In the genomic region with DNA sequence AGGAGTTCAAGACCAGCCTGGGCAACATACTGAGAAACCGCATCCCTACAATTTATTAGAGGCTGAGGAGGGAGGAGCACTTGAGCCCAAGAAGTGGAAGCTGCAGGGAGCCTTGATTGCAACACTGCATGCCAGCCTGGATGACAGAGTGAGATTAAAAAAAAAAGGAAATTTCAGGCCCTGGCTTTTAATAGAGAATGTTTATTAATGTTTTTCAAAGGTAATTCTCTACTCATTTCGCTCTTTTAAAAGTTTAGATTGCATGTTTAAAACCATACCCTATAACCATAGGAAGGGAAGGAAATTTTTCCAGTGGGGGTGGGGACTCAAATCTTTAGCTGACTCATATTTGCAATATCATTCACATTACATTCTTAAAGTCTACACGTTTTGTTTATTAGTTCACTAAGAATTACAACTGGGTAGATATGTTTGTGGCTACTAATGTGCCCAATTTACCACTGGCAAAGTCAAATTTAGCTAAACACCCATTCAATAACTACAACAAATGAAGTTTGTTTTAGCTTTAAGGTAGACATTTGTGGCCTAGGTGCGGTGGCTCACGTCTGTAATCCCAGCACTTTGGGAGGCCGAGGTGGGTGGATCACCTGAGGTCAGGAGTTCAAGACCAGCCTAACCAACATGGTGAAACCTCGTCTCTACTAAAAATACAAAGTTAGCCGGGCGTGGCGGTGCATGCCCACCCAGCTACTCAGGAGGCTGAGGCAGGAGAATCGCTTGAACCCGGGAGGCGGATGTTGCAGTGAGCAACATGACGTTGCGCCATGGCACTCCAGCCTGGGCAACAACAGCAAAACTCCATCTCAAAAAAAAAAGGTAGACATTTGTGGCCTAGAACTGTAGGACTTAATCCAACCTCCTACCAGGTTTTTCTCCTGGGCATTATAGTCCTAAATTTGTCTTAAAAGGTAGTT, we compare ENCODE assay signal across 2 cellular contexts.
TF ChIP-seq lines count a peak whose summit lies in the region.

No MANE protein-coding gene starts in this region.

TF ChIP-seq in HCT116, 20 proteins besides CTCF, POLR2A, EP300 and RAD21 (continued from another document):
- TF ChIP-seq REST (IDR thresholded peaks at IDR 0.05; ENCODE audit: low read depth) = no peak
- peak; percentile 98 for TF ChIP-seq CEBPB (IDR thresholded peaks at IDR 0.05; ENCODE audit: low read depth)
- TF ChIP-seq YY1 (IDR thresholded peaks at IDR 0.05; ENCODE audit: extremely low read depth, insufficient replicate concordance, low read depth, low read length) = no peak
- TF ChIP-seq TCF7L2 (IDR thresholded peaks at IDR 0.05; ENCODE audit: borderline replicate concordance, extremely low read depth, insufficient read depth, insufficient read length) = no peak
- peak; percentile 48 for TF ChIP-seq EGR1 (IDR thresholded peaks at IDR 0.05; ENCODE audit: low read depth)
- TF ChIP-seq MAX (IDR thresholded peaks at IDR 0.05) = no peak
- no peak for TF ChIP-seq ELF1 (IDR thresholded peaks at IDR 0.05; ENCODE audit: borderline replicate concordance, low read depth)
- no peak for TF ChIP-seq EZH2phosphoT487 (IDR thresholded peaks at IDR 0.05; ENCODE audit: borderline replicate concordance)
- TF ChIP-seq FOSL1 (IDR thresholded peaks at IDR 0.05; ENCODE audit: low read depth) = peak; percentile 67
- TF ChIP-seq ZNF274 (IDR thresholded peaks at IDR 0.05; ENCODE audit: low read depth, low read length) = no peak
- TF ChIP-seq SIN3A (IDR thresholded peaks at IDR 0.05; ENCODE audit: low read depth) = 0 out of 2 replicates have a peak, but pooled peaks have one; percentile 4
- no peak for TF ChIP-seq CBX3 (IDR thresholded peaks at IDR 0.05; ENCODE audit: low read depth)
- TF ChIP-seq ZFX (IDR thresholded peaks at IDR 0.05) = no peak
- TF ChIP-seq JUND (IDR thresholded peaks at IDR 0.05) = peak; percentile 33; the same call in 1 of the 2 replicates
- TF ChIP-seq, protein P1, sequence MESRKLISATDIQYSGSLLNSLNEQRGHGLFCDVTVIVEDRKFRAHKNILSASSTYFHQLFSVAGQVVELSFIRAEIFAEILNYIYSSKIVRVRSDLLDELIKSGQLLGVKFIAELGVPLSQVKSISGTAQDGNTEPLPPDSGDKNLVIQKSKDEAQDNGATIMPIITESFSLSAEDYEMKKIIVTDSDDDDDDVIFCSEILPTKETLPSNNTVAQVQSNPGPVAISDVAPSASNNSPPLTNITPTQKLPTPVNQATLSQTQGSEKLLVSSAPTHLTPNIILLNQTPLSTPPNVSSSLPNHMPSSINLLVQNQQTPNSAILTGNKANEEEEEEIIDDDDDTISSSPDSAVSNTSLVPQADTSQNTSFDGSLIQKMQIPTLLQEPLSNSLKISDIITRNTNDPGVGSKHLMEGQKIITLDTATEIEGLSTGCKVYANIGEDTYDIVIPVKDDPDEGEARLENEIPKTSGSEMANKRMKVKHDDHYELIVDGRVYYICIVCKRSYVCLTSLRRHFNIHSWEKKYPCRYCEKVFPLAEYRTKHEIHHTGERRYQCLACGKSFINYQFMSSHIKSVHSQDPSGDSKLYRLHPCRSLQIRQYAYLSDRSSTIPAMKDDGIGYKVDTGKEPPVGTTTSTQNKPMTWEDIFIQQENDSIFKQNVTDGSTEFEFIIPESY (IDR thresholded peaks at IDR 0.05; ENCODE audit: extremely low read depth, insufficient replicate concordance, low read length) = no peak
- peak; percentile 49; the same call in 1 of the 2 replicates for TF ChIP-seq SP1 (IDR thresholded peaks at IDR 0.05; ENCODE audit: low read depth)
- TF ChIP-seq POLR2AphosphoS5 (IDR thresholded peaks at IDR 0.05; ENCODE audit: low read depth, low read length) = no peak
- no peak for TF ChIP-seq EZH2 (IDR thresholded peaks at IDR 0.05)
TF ChIP-seq in HCT116: peak in this region for 7.

TF ChIP-seq in WTC11, 78 proteins besides CTCF, POLR2A, EP300 and RAD21 (continued from another document):
- TF ChIP-seq E2F1 (CRISPR knock-in tag; IDR thresholded peaks at IDR 0.05) (no peak), NR3C1 (CRISPR knock-in tag; conservative IDR thresholded peaks at IDR 0.05; ENCODE audit: low read depth) (no peak), ZNF416 (CRISPR knock-in tag; IDR thresholded peaks at IDR 0.05) (no peak), USF1 (CRISPR knock-in tag; IDR thresholded peaks at IDR 0.05) (no peak), ZNF671 (CRISPR knock-in tag; IDR thresholded peaks at IDR 0.05) (no peak), NFATC4 (CRISPR knock-in tag; IDR thresholded peaks at IDR 0.05) (no peak), CBFB (CRISPR knock-in tag; IDR thresholded peaks at IDR 0.05; ENCODE audit: low read depth) (no peak), ZNF396 (CRISPR knock-in tag; IDR thresholded peaks at IDR 0.05; ENCODE audit: borderline replicate concordance) (no peak), IRF2 (CRISPR knock-in tag; IDR thresholded peaks at IDR 0.05; ENCODE audit: borderline replicate concordance, low read depth) (no peak), PRRX2 (CRISPR knock-in tag; IDR thresholded peaks at IDR 0.05) (no peak), ATF1 (CRISPR knock-in tag; IDR thresholded peaks at IDR 0.05) (no peak), HMGXB4 (CRISPR knock-in tag; IDR thresholded peaks at IDR 0.05) (no peak)
- TF ChIP-seq, protein P2, sequence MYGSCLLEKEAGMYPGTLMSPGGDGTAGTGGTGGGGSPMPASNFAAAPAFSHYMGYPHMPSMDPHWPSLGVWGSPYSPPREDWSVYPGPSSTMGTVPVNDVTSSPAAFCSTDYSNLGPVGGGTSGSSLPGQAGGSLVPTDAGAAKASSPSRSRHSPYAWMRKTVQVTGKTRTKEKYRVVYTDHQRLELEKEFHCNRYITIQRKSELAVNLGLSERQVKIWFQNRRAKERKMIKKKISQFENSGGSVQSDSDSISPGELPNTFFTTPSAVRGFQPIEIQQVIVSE (CRISPR knock-in tag; IDR thresholded peaks at IDR 0.05; ENCODE audit: borderline replicate concordance) = no peak
- TF ChIP-seq, protein P3, sequence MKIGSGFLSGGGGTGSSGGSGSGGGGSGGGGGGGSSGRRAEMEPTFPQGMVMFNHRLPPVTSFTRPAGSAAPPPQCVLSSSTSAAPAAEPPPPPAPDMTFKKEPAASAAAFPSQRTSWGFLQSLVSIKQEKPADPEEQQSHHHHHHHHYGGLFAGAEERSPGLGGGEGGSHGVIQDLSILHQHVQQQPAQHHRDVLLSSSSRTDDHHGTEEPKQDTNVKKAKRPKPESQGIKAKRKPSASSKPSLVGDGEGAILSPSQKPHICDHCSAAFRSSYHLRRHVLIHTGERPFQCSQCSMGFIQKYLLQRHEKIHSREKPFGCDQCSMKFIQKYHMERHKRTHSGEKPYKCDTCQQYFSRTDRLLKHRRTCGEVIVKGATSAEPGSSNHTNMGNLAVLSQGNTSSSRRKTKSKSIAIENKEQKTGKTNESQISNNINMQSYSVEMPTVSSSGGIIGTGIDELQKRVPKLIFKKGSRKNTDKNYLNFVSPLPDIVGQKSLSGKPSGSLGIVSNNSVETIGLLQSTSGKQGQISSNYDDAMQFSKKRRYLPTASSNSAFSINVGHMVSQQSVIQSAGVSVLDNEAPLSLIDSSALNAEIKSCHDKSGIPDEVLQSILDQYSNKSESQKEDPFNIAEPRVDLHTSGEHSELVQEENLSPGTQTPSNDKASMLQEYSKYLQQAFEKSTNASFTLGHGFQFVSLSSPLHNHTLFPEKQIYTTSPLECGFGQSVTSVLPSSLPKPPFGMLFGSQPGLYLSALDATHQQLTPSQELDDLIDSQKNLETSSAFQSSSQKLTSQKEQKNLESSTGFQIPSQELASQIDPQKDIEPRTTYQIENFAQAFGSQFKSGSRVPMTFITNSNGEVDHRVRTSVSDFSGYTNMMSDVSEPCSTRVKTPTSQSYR (CRISPR knock-in tag; IDR thresholded peaks at IDR 0.05) = no peak
- TF ChIP-seq, protein P4, sequence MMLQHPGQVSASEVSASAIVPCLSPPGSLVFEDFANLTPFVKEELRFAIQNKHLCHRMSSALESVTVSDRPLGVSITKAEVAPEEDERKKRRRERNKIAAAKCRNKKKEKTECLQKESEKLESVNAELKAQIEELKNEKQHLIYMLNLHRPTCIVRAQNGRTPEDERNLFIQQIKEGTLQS (CRISPR knock-in tag; conservative IDR thresholded peaks at IDR 0.05) = no peak
- TF ChIP-seq, protein P5, sequence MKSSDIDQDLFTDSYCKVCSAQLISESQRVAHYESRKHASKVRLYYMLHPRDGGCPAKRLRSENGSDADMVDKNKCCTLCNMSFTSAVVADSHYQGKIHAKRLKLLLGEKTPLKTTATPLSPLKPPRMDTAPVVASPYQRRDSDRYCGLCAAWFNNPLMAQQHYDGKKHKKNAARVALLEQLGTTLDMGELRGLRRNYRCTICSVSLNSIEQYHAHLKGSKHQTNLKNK (CRISPR knock-in tag; IDR thresholded peaks at IDR 0.05) = no peak
